Comparison of ENCODE assay signal across 10 cellular contexts in genomic region chr19:34994643-34995471, GRCh38. TPM values are rescaled to one million over a fixed set of nuclear protein-coding genes. Genes with fewer than 3 reads are reported as not detected.
DNase-seq lines count a peak whose midpoint lies in the region; ATAC-seq and TF ChIP-seq lines count a peak whose summit lies in the region.
"Had no signal": no experiment of that assay in that cellular context is flagged by ENCODE, and none has a peak within 500 bp of the region (broad histone marks: within the 10 kb centered on the region; RNA-seq: fewer than 3 reads in every experiment).

No MANE protein-coding gene starts in this region.

- H3K27me3 Mint-ChIP-seq in activated naive CD8-positive, alpha-beta T cell treated with anti-CD3 and anti-CD28 coated beads for 36 hours = no peaks in the 10 kb centered on the region
- H3K27me3 Mint-ChIP-seq: naive B cell had no signal

- H3K4me1 ChIP-seq in ascending aorta = peaks cover 5 to 18% of the 10 kb centered on the region in 2 donors
- H3K4me1 ChIP-seq in liver (ENCODE audit: control insufficient read depth in 4 of 4, insufficient read depth in 4 of 4, low read length in 3 of 4) = peaks cover 10 to 27% (median 18%) of the 10 kb centered on the region in 4 donors
- H3K4me1 ChIP-seq in subcutaneous abdominal adipose tissue (ENCODE audit: control insufficient read depth in 5 of 5, insufficient read depth in 5 of 5, low read length in 5 of 5) = peaks cover 3 to 56% (median 17%) of the 10 kb centered on the region in 5 donors

- H3K9ac ChIP-seq in liver (ENCODE audit: low read depth in 1 of 2, low read length in 2 of 2) (peak overlapping the region in 1 of 2 donors; percentile 75), subcutaneous abdominal adipose tissue (ENCODE audit: low read length in 5 of 5) (peak overlapping the region in 2 of 5 donors; percentile 42 to 65)

- 37% methylated on average over 16 of the region's 16 CpGs for WGBS in liver

- H3K36me3 ChIP-seq in ascending aorta = no peaks in the 10 kb centered on the region
- H3K36me3 ChIP-seq in liver (ENCODE audit: control insufficient read depth in 4 of 4, insufficient read depth in 3 of 4, low read depth in 1 of 4, low read length in 3 of 4) = no peaks in the 10 kb centered on the region
- no peaks in the 10 kb centered on the region for H3K36me3 ChIP-seq in subcutaneous abdominal adipose tissue (ENCODE audit: control insufficient read depth in 5 of 5, insufficient read depth in 5 of 5, low read length in 5 of 5)

- H3K36me3 Mint-ChIP-seq in activated naive CD8-positive, alpha-beta T cell treated with anti-CD3 and anti-CD28 coated beads for 36 hours = peaks cover 20% of the 10 kb centered on the region
- H3K36me3 Mint-ChIP-seq: naive B cell had no signal

- H3K4me1 Mint-ChIP-seq in activated naive CD8-positive, alpha-beta T cell treated with anti-CD3 and anti-CD28 coated beads for 36 hours = peaks cover 60% of the 10 kb centered on the region

- peaks cover 3% of the 10 kb centered on the region for H3K9me3 Mint-ChIP-seq in activated naive CD8-positive, alpha-beta T cell treated with anti-CD3 and anti-CD28 coated beads for 36 hours

- peak; percentile 23 to 38 for TF ChIP-seq RAD21 in liver (IDR thresholded peaks at IDR 0.05)

- no peaks in the 10 kb centered on the region for H3K27me3 ChIP-seq in ascending aorta
- H3K27me3 ChIP-seq in liver (ENCODE audit: control insufficient read depth in 4 of 4, insufficient read depth in 4 of 4, low read length in 3 of 4) = no peaks in the 10 kb centered on the region
- no peaks in the 10 kb centered on the region for H3K27me3 ChIP-seq in subcutaneous abdominal adipose tissue (ENCODE audit: control insufficient read depth in 5 of 5, insufficient read depth in 4 of 5, low read length in 5 of 5)

- no peak for ATAC-seq in HG03432 (IDR thresholded peaks at IDR 0.05; ENCODE audit: unreplicated experiment)
- no peak for ATAC-seq in GM21786 (IDR thresholded peaks at IDR 0.05; ENCODE audit: unreplicated experiment)

- H3K27ac Mint-ChIP-seq in activated naive CD8-positive, alpha-beta T cell treated with anti-CD3 and anti-CD28 coated beads for 36 hours = no peak overlapping the region
- H3K27ac Mint-ChIP-seq: naive B cell had no signal

- no peak for TF ChIP-seq CTCF in ascending aorta (IDR thresholded peaks at IDR 0.05)
- no peak for TF ChIP-seq CTCF in liver (IDR thresholded peaks at IDR 0.05; ENCODE audit: low read depth, low read length, missing input control)

- H3K27ac ChIP-seq in ascending aorta (peak overlapping the region; percentile 63 to 72), liver (ENCODE audit: low read depth in 1 of 2, low read length in 2 of 2) (peak overlapping the region; percentile 68 to 70), subcutaneous abdominal adipose tissue (ENCODE audit: low read depth, low read length) (peak overlapping the region; percentile 79)

- H3K4me3 ChIP-seq in ascending aorta = no peak overlapping the region
- no peak overlapping the region for H3K4me3 ChIP-seq in liver (ENCODE audit: low read depth in 1 of 3, low read length in 3 of 3)
- no peak overlapping the region for H3K4me3 ChIP-seq in subcutaneous abdominal adipose tissue (ENCODE audit: low read depth in 1 of 5, low read length in 5 of 5)

- peak; percentile 65 for DNase-seq in MV-4-11 (lab: John Stamatoyannopoulos, UW)
- DNase-seq in ascending aorta (ENCODE audit: low spot score in 2 of 2) = no peak
- no peak for DNase-seq in activated naive CD8-positive, alpha-beta T cell treated with anti-CD3 and anti-CD28 coated beads for 36 hours
- DNase-seq in activated effector memory CD4-positive, alpha-beta T cell treated with Interleukin-2 at 50 U/mL for 16 hours = no peak
- DNase-seq: naive B cell had no signal

- H3K4me3 Mint-ChIP-seq in activated naive CD8-positive, alpha-beta T cell treated with anti-CD3 and anti-CD28 coated beads for 36 hours = no peak overlapping the region

- intact Hi-C loops in ascending aorta (cut with DNase I) = no loop called here

- H3K9me3 ChIP-seq in ascending aorta (no peaks in the 10 kb centered on the region), liver (ENCODE audit: control insufficient read depth in 4 of 4, low read length in 3 of 4) (no peaks in the 10 kb centered on the region), subcutaneous abdominal adipose tissue (ENCODE audit: control insufficient read depth in 5 of 5, low read length in 5 of 5) (no peaks in the 10 kb centered on the region)

TF ChIP-seq in liver, 16 proteins besides CTCF, POLR2A, EP300 and RAD21:
- TF ChIP-seq JUND (IDR thresholded peaks at IDR 0.05) = no peak
- peak; percentile 68 for TF ChIP-seq REST (IDR thresholded peaks at IDR 0.05)
- TF ChIP-seq, protein P1, sequence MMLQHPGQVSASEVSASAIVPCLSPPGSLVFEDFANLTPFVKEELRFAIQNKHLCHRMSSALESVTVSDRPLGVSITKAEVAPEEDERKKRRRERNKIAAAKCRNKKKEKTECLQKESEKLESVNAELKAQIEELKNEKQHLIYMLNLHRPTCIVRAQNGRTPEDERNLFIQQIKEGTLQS (IDR thresholded peaks at IDR 0.05) = no peak
- peak; percentile 95 for TF ChIP-seq FOXA1 (IDR thresholded peaks at IDR 0.05)
- TF ChIP-seq GABPA (IDR thresholded peaks at IDR 0.05 in 1 of 2, conservative IDR thresholded peaks at IDR 0.05 in 1 of 2) = no peak
- peak; percentile 19 for TF ChIP-seq HNF4G (IDR thresholded peaks at IDR 0.05)
- TF ChIP-seq TAF1 (conservative IDR thresholded peaks at IDR 0.05) = no peak
- TF ChIP-seq SP1 (IDR thresholded peaks at IDR 0.05) = peak; percentile 95
- TF ChIP-seq RXRA (IDR thresholded peaks at IDR 0.05) = peak; percentile 53 to 59
- peak; percentile 31 for TF ChIP-seq YY1 (IDR thresholded peaks at IDR 0.05)
- peak; percentile 79 for TF ChIP-seq NR2F2 (IDR thresholded peaks at IDR 0.05)
- TF ChIP-seq ZBTB33 (IDR thresholded peaks at IDR 0.05) = no peak
- peak; percentile 26 to 56 for TF ChIP-seq HNF4A (conservative IDR thresholded peaks at IDR 0.05)
- no peak for TF ChIP-seq EGR1 (IDR thresholded peaks at IDR 0.05; ENCODE audit: low read depth in 2 of 2)
- TF ChIP-seq, protein P2, sequence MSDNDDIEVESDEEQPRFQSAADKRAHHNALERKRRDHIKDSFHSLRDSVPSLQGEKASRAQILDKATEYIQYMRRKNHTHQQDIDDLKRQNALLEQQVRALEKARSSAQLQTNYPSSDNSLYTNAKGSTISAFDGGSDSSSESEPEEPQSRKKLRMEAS (IDR thresholded peaks at IDR 0.05) = peak; percentile 54
- peak; percentile 96 for TF ChIP-seq FOXA2 (IDR thresholded peaks at IDR 0.05)
TF ChIP-seq in liver: peak in this region for 10.

RNA-seq across cellular contexts. Expression of gene GRAMD1A, which starts 5.3 kb away (rescaled TPM):
- total RNA-seq in ascending aorta (103 TPM), liver (10 to 100 TPM; 12.5 to 14.1 TPM)
- 1 to 10 TPM; 8.6 to 9.9 TPM for polyA plus RNA-seq in liver
- total RNA-seq in activated naive CD8-positive, alpha-beta T cell treated with anti-CD3 and anti-CD28 coated beads for 36 hours = 100 to 1,000 TPM; 135 to 140 TPM

RNA-seq across cellular contexts. Expression of gene ZNF792, which starts 30.8 kb away (rescaled TPM):
- total RNA-seq in ascending aorta = 10.4 TPM
- 1 to 10 TPM; 4.8 to 4.9 TPM for total RNA-seq in liver
- polyA plus RNA-seq in liver = 1 to 10 TPM in 1 of 2 donors, under 1 TPM in 1; 0.65 to 1.4 TPM
- total RNA-seq in activated naive CD8-positive, alpha-beta T cell treated with anti-CD3 and anti-CD28 coated beads for 36 hours = 1 to 10 TPM; 3.4 to 4.6 TPM

RNA-seq across cellular contexts. Expression of gene SCN1B, which starts 35.4 kb away (rescaled TPM):
- total RNA-seq in ascending aorta (20.8 TPM), liver (1 to 10 TPM; 2.0 to 4.9 TPM)
- polyA plus RNA-seq in liver = 1 to 10 TPM; 1.6 to 5.8 TPM
- under 1 TPM; 0.45 to 0.98 TPM for total RNA-seq in activated naive CD8-positive, alpha-beta T cell treated with anti-CD3 and anti-CD28 coated beads for 36 hours

RNA-seq across cellular contexts. Expression of gene HPN, which starts 46.7 kb away (rescaled TPM):
- total RNA-seq in ascending aorta (0.85 TPM), liver (100 to 1,000 TPM; 130 to 239 TPM)
- 100 to 1,000 TPM; 430 to 535 TPM for polyA plus RNA-seq in liver
- total RNA-seq in activated naive CD8-positive, alpha-beta T cell treated with anti-CD3 and anti-CD28 coated beads for 36 hours = under 1 TPM in 1 of 2 experiments, not detected in 1; 0.31 TPM
- total RNA-seq: frontal cortex had no signal
